ENCODE assay signal across 1 cellular context in the genomic region with DNA sequence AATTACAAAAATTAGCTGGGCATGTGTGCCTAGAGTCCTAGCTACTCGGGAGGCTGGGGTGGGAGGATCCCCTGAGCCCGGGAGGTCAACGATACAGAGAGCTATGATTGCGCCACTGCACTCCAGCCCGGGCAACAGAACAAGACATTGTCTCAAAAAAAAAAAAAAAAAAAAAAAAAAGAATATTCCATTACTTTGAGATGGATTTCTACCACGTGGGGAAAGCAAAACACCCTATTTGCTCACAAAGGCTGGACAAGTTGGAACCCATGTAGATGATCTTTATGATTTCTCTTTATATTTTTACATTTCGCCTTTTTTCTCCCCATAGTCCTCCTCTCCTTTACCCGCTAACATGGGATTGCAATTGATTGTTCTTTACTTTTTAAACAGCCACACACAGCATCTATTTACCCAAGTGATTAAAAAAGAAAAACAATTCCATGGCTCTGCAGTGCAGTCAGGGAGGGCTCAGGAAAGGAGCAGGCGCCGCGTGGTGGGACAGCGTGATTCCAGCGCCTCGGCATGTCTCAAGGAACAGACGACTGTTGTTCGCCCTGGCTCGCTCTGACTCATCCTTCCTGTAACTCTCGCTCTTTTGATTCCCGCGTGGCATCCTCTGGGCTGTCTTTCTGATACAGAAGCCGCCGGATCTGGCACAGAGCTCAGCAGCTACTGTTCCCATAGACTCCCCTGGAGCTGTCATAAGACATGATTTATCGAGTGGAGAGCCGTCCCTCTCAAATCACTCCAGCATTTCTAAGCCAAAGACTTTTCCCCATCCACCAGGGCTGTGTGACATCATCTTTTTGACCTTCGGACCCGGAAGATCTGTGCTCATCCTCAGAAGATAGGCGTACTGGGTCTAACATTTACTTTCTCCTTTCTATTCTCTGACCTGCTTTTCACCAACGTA.
A peak's percentile ranks its signal among the peaks of the same experiment; 100 is the strongest.
TF ChIP-seq lines count a peak whose summit lies in the region.

No MANE protein-coding gene starts in this region.

TF ChIP-seq in HCT116, 20 proteins besides CTCF, POLR2A, EP300 and RAD21 (continued from another document):
- peak; percentile 52 for TF ChIP-seq ZBTB33 (IDR thresholded peaks at IDR 0.05; ENCODE audit: extremely low read depth, insufficient replicate concordance, low read length)
- TF ChIP-seq EZH2 (IDR thresholded peaks at IDR 0.05), result no peak
- TF ChIP-seq CEBPB (IDR thresholded peaks at IDR 0.05; ENCODE audit: low read depth), result peak; percentile 22; the same call in 1 of the 2 replicates
- TF ChIP-seq EGR1 (IDR thresholded peaks at IDR 0.05; ENCODE audit: low read depth), result no peak
- 0 out of 2 replicates have a peak, but pooled peaks have one; percentile 64 for TF ChIP-seq CBX3 (IDR thresholded peaks at IDR 0.05; ENCODE audit: low read depth)
- TF ChIP-seq, protein P1, sequence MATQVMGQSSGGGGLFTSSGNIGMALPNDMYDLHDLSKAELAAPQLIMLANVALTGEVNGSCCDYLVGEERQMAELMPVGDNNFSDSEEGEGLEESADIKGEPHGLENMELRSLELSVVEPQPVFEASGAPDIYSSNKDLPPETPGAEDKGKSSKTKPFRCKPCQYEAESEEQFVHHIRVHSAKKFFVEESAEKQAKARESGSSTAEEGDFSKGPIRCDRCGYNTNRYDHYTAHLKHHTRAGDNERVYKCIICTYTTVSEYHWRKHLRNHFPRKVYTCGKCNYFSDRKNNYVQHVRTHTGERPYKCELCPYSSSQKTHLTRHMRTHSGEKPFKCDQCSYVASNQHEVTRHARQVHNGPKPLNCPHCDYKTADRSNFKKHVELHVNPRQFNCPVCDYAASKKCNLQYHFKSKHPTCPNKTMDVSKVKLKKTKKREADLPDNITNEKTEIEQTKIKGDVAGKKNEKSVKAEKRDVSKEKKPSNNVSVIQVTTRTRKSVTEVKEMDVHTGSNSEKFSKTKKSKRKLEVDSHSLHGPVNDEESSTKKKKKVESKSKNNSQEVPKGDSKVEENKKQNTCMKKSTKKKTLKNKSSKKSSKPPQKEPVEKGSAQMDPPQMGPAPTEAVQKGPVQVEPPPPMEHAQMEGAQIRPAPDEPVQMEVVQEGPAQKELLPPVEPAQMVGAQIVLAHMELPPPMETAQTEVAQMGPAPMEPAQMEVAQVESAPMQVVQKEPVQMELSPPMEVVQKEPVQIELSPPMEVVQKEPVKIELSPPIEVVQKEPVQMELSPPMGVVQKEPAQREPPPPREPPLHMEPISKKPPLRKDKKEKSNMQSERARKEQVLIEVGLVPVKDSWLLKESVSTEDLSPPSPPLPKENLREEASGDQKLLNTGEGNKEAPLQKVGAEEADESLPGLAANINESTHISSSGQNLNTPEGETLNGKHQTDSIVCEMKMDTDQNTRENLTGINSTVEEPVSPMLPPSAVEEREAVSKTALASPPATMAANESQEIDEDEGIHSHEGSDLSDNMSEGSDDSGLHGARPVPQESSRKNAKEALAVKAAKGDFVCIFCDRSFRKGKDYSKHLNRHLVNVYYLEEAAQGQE (IDR thresholded peaks at IDR 0.05; ENCODE audit: low read depth), result no peak
- no peak for TF ChIP-seq ZNF274 (IDR thresholded peaks at IDR 0.05; ENCODE audit: low read depth, low read length)
